Comparison of ENCODE assay signal across 9 cellular contexts in genomic region chr2:142868281-142868762, GRCh38. TPM values are rescaled to one million over a fixed set of nuclear protein-coding genes. Genes with fewer than 3 reads are reported as not detected.
DNase-seq lines count a peak whose midpoint lies in the region; ATAC-seq and TF ChIP-seq lines count a peak whose summit lies in the region.
"Had no signal": no experiment of that assay in that cellular context is flagged by ENCODE, and none has a peak within 500 bp of the region (broad histone marks: within the 10 kb centered on the region; RNA-seq: fewer than 3 reads in every experiment).

No MANE protein-coding gene starts in this region.

- peaks cover 0 to 24% (median 10%) of the 10 kb centered on the region in 4 donors for H3K4me1 ChIP-seq in stomach
- H3K4me1 ChIP-seq in neural progenitor cell = no peaks in the 10 kb centered on the region

- intact Hi-C loops in cardiac septum (cut with DNase I) = no loop called here
- intact Hi-C loops in stomach (cut with DNase I; ENCODE audit: low total_unique reads) = no loop called here

- TF ChIP-seq CTCF in stomach (IDR thresholded peaks at IDR 0.05) (no peak), neural progenitor cell (IDR thresholded peaks at IDR 0.05) (no peak), WTC11 (IDR thresholded peaks at IDR 0.05) (no peak)

- H3K4me3 Mint-ChIP-seq in neural progenitor cell (no peak overlapping the region), WTC11 (no peak overlapping the region)

- H3K27me3 ChIP-seq in stomach = no peaks in the 10 kb centered on the region
- H3K27me3 ChIP-seq in neural progenitor cell = no peaks in the 10 kb centered on the region
- H3K27me3 ChIP-seq: ovary had no signal

- H3K4me1 Mint-ChIP-seq in neural progenitor cell (no peaks in the 10 kb centered on the region), WTC11 (peaks cover 5% of the 10 kb centered on the region)

- ATAC-seq in GM19397 (IDR thresholded peaks at IDR 0.05; ENCODE audit: unreplicated experiment) (peak; percentile 27), WTC11 (no peak)

- H3K36me3 Mint-ChIP-seq in neural progenitor cell (no peaks in the 10 kb centered on the region), WTC11 (no peaks in the 10 kb centered on the region)

- no peak overlapping the region for H3K9ac ChIP-seq in neural progenitor cell

- CTCF ChIA-PET in HEK293T (lab: Yijun Ruan, JAX) (no interaction called here), WTC11 (lab: Charles Lee) (no interaction called here)

- TF ChIP-seq EP300 in stomach (IDR thresholded peaks at IDR 0.05) = no peak

- 33 to 54% (median 45%) methylated on average over 10 to 11 of the region's 11 CpGs for WGBS in stomach, 5 donors

- peak; percentile 73 for DNase-seq in LHCN-M2 (ENCODE audit: low read depth)
- DNase-seq in cardiac septum (ENCODE audit: low spot score) = peak; percentile 77
- DNase-seq in stomach = peak; percentile 77
- DNase-seq in NCI-H2081 (lab: John Stamatoyannopoulos, UW) = no peak
- no peak for DNase-seq in HEK293T (ENCODE audit: extremely low spot score)
- DNase-seq in neural progenitor cell (ENCODE audit: low spot score) = no peak
- DNase-seq in WTC11 (ENCODE audit: low spot score) = no peak

- H3K27ac Mint-ChIP-seq in neural progenitor cell = no peak overlapping the region
- H3K27ac Mint-ChIP-seq in WTC11 = no peak overlapping the region

- H3F3A ChIP-seq in neural progenitor cell (ENCODE audit: low read depth) = no peaks in the 10 kb centered on the region

- no peak for TF ChIP-seq POLR2A in stomach (IDR thresholded peaks at IDR 0.05)

- H3K4me2 ChIP-seq in neural progenitor cell = no peak overlapping the region

- H3K9me3 Mint-ChIP-seq in neural progenitor cell = no peaks in the 10 kb centered on the region
- no peaks in the 10 kb centered on the region; the same call in 1 of the 2 replicates for H3K9me3 Mint-ChIP-seq in WTC11

- no peaks in the 10 kb centered on the region for H3K27me3 Mint-ChIP-seq in neural progenitor cell (ENCODE audit: insufficient read depth, low read depth)
- no peaks in the 10 kb centered on the region for H3K27me3 Mint-ChIP-seq in WTC11 (ENCODE audit: low read depth)

- H4K20me1 ChIP-seq in neural progenitor cell (ENCODE audit: low read depth) = no peaks in the 10 kb centered on the region

- no peaks in the 10 kb centered on the region for H3K79me2 ChIP-seq in neural progenitor cell (ENCODE audit: low read depth)

- POLR2A ChIA-PET in HEK293T (lab: Yijun Ruan, JAX) = no interaction called here
- POLR2A ChIA-PET in WTC11 (lab: Charles Lee) = no interaction called here

- H3K4me3 ChIP-seq in stomach (peak overlapping the region in 1 of 4 donors; percentile 13), neural progenitor cell (no peak overlapping the region)
- H3K4me3 ChIP-seq: ovary had no signal

- H3K36me3 ChIP-seq in stomach (no peaks in the 10 kb centered on the region), neural progenitor cell (no peaks in the 10 kb centered on the region)
- H3K36me3 ChIP-seq: ovary had no signal

- no peak overlapping the region for H2AFZ ChIP-seq in neural progenitor cell (replicated peaks)

- H3K9me3 ChIP-seq in stomach (no peaks in the 10 kb centered on the region), neural progenitor cell (ENCODE audit: low read depth) (no peaks in the 10 kb centered on the region)
- H3K9me3 ChIP-seq: ovary had no signal

- H3K27ac ChIP-seq in stomach (peak overlapping the region; percentile 16 to 77 (median 42)), neural progenitor cell (no peak overlapping the region)
- H3K27ac ChIP-seq: ovary had no signal

TF ChIP-seq in HEK293T, 16 proteins besides CTCF, POLR2A, EP300 and RAD21:
- TF ChIP-seq ELF4 (IDR thresholded peaks at IDR 0.05) = no peak
- TF ChIP-seq L3MBTL2 (conservative IDR thresholded peaks at IDR 0.05) = no peak
- TF ChIP-seq BHLHE40 (IDR thresholded peaks at IDR 0.05; ENCODE audit: borderline replicate concordance) = no peak
- TF ChIP-seq LEF1 (IDR thresholded peaks at IDR 0.05; ENCODE audit: borderline replicate concordance) = no peak
- no peak for TF ChIP-seq FOXK2 (IDR thresholded peaks at IDR 0.05)
- no peak for TF ChIP-seq SP1 (IDR thresholded peaks at IDR 0.05)
- no peak for TF ChIP-seq FOXM1 (IDR thresholded peaks at IDR 0.05; ENCODE audit: borderline replicate concordance)
- no peak for TF ChIP-seq ZNF384 (IDR thresholded peaks at IDR 0.05)
- no peak for TF ChIP-seq TARDBP (IDR thresholded peaks at IDR 0.05)
- no peak for TF ChIP-seq PKNOX1 (IDR thresholded peaks at IDR 0.05)
- TF ChIP-seq CTBP1 (IDR thresholded peaks at IDR 0.05; ENCODE audit: borderline replicate concordance) = no peak
- no peak for TF ChIP-seq SUZ12 (IDR thresholded peaks at IDR 0.05)
- no peak for TF ChIP-seq ARNT (IDR thresholded peaks at IDR 0.05)
- TF ChIP-seq NFRKB (IDR thresholded peaks at IDR 0.05) = no peak
- TF ChIP-seq FOXA1 (IDR thresholded peaks at IDR 0.05) = no peak
- no peak for TF ChIP-seq HDGF (IDR thresholded peaks at IDR 0.05; ENCODE audit: borderline replicate concordance)

TF ChIP-seq in WTC11, 78 proteins besides CTCF, POLR2A, EP300 and RAD21:
- TF ChIP-seq ZNF121 (CRISPR knock-in tag; IDR thresholded peaks at IDR 0.05) (no peak), E2F1 (CRISPR knock-in tag; IDR thresholded peaks at IDR 0.05) (no peak), ESRRA (CRISPR knock-in tag; IDR thresholded peaks at IDR 0.05; ENCODE audit: borderline replicate concordance) (no peak), CBFB (CRISPR knock-in tag; IDR thresholded peaks at IDR 0.05; ENCODE audit: low read depth) (no peak), FOXP1 (CRISPR knock-in tag; IDR thresholded peaks at IDR 0.05; ENCODE audit: borderline replicate concordance) (no peak), GABPB1 (CRISPR knock-in tag; IDR thresholded peaks at IDR 0.05) (no peak), NR1H2 (CRISPR knock-in tag; IDR thresholded peaks at IDR 0.05) (no peak), IRF2 (CRISPR knock-in tag; IDR thresholded peaks at IDR 0.05; ENCODE audit: borderline replicate concordance, low read depth) (no peak)

RNA-seq across cellular contexts. Expression of gene KYNU, which starts 9.1 kb away (rescaled TPM):
- total RNA-seq in LHCN-M2 (2014; rRNA removed) (0.51 and 1.5 TPM in 2 replicates), cardiac septum (0.67 TPM), stomach (10 to 100 TPM in 1 of 5 donors, 1 to 10 TPM in 3, not detected in 1; 2.2 to 39.4 (median 7.5) TPM), neural progenitor cell (ENCODE audit: low replicate concordance) (0.96 TPM in 1 of 2 replicates, not detected in the other), WTC11 (2021) (0.18 to 0.85 TPM (median 0.21 TPM) in 3 replicates)
- polyA plus RNA-seq in LHCN-M2 (2012) = 0.16 TPM
- polyA plus RNA-seq in stomach = 1 to 10 TPM; 2.1 to 3.9 (median 2.9) TPM

Comparison
In these comparisons a context has a peak if more than half of its experiments do, and no peak if none do; other contexts are left out.
1. DNase-seq: peak in LHCN-M2 (single experiment), cardiac septum (single experiment) and stomach (single experiment); none in NCI-H2081 (0 of 2), HEK293T (single experiment), neural progenitor cell (single experiment) and WTC11 (single experiment).